ENCODE assay signal across 8 cellular contexts in genomic region chr12:57089259-57090245, GRCh38. TPM values are rescaled to one million over a fixed set of nuclear protein-coding genes. Genes with fewer than 3 reads are reported as not detected.
DNase-seq lines count a peak whose midpoint lies in the region; ATAC-seq and TF ChIP-seq lines count a peak whose summit lies in the region.

No MANE protein-coding gene starts in this region.

- H3K9me3 ChIP-seq in SK-N-MC (ENCODE audit: low read depth, low read length) (no peaks in the 10 kb centered on the region), right cardiac atrium (ENCODE audit: control insufficient read depth, low read length) (no peaks in the 10 kb centered on the region), psoas muscle (no peaks in the 10 kb centered on the region)

- peaks cover 36% of the 10 kb centered on the region for H3K36me3 ChIP-seq in SK-N-MC (ENCODE audit: insufficient read depth, low read length)
- peaks cover 7 to 27% of the 10 kb centered on the region in 2 donors for H3K36me3 ChIP-seq in psoas muscle (ENCODE audit: insufficient read depth in 1 of 2, low read depth in 1 of 2)

- H3K4me3 ChIP-seq in SK-N-MC (peak overlapping the region; percentile 96), right cardiac atrium (ENCODE audit: low read length) (peak overlapping the region; percentile 74), psoas muscle (peak overlapping the region; percentile 84)

- H3K4me1 ChIP-seq in right cardiac atrium (ENCODE audit: control insufficient read depth, insufficient read depth, low read length) (peaks cover 4% of the 10 kb centered on the region), psoas muscle (peaks cover 24% of the 10 kb centered on the region)

- peak; percentile 21 for DNase-seq in NCI-H510A treated with DMSO at 0.1 percent for 48 hours (lab: John Stamatoyannopoulos, UW)
- no peak for DNase-seq in NCI-H510A (lab: John Stamatoyannopoulos, UW)
- no peak for DNase-seq in SK-N-MC (ENCODE audit: low read depth, low spot score)
- peak; percentile 77 for DNase-seq in astrocyte of the hippocampus (ENCODE audit: low read depth, low spot score)
- peak; percentile 91 to 95 (median 94) for DNase-seq in right cardiac atrium
- peak; percentile 77 to 80 for DNase-seq in psoas muscle
- DNase-seq in middle frontal gyrus (ENCODE audit: extremely low spot score, low spot score): no peak
- DNase-seq in SW480 (ENCODE audit: low spot score): no peak

- H3K9ac ChIP-seq in SK-N-MC (ENCODE audit: insufficient read length): peak overlapping the region; percentile 76

- TF ChIP-seq CTCF in psoas muscle (IDR thresholded peaks at IDR 0.05): no peak

- under 1% methylated on average over 47 of the region's 47 CpGs for WGBS in right cardiac atrium
- WGBS in psoas muscle, 3 donors: 11 to 21% (median 13%) methylated on average over 41 to 47 of the region's 47 CpGs

- ATAC-seq in right cardiac atrium (peak; percentile 12 to 47), psoas muscle (no peak)

- H3K27ac ChIP-seq in SK-N-MC: peak overlapping the region; percentile 67; the same call in 1 of the 2 replicates
- H3K27ac ChIP-seq in right cardiac atrium (ENCODE audit: low read length): peak overlapping the region; percentile 89
- H3K27ac ChIP-seq in psoas muscle: peak overlapping the region; percentile 92

- no peaks in the 10 kb centered on the region for H3K27me3 ChIP-seq in right cardiac atrium (ENCODE audit: control insufficient read depth, insufficient read depth)
- H3K27me3 ChIP-seq in psoas muscle (ENCODE audit: insufficient read depth in 3 of 3, low read length in 2 of 3): no peaks in the 10 kb centered on the region

- intact Hi-C loops in right cardiac atrium (cut with DNase I) (no loop called here), psoas muscle (cut with DNase I) (no loop called here)

RNA-seq across cellular contexts. Expression of gene NAB2, which starts 0.6 kb away (rescaled TPM):
- total RNA-seq in right cardiac atrium: 10 to 100 TPM; 12.8 to 22.7 (median 14.7) TPM
- polyA plus RNA-seq in right cardiac atrium: 13.8 TPM
- total RNA-seq in psoas muscle: 10 to 100 TPM in 2 of 4 donors, 1 to 10 TPM in 2; 7.1 to 28.4 (median 10.8) TPM
- polyA plus RNA-seq in psoas muscle: 100 to 1,000 TPM in 1 of 3 donors, 1 to 10 TPM in 2; 5.6 to 114 (median 8.2) TPM

RNA-seq across cellular contexts. Expression of gene NEMP1, which starts 11.0 kb away (rescaled TPM):
- 1 to 10 TPM; 4.4 to 6.1 (median 5.1) TPM for total RNA-seq in right cardiac atrium
- 1.6 TPM for polyA plus RNA-seq in right cardiac atrium
- 1 to 10 TPM; 1.5 to 3.2 (median 2.1) TPM for total RNA-seq in psoas muscle
- 1 to 10 TPM; 1.3 to 3.0 (median 2.7) TPM for polyA plus RNA-seq in psoas muscle

RNA-seq across cellular contexts. Expression of gene STAT6, which starts 21.6 kb away (rescaled TPM):
- total RNA-seq in right cardiac atrium (10 to 100 TPM; 77.8 to 89.6 (median 83.6) TPM), psoas muscle (10 to 100 TPM; 14.1 to 27.7 (median 18.2) TPM)
- polyA plus RNA-seq in right cardiac atrium (57.6 TPM), psoas muscle (10 to 100 TPM; 10.4 to 11.6 (median 11.3) TPM)

RNA-seq across cellular contexts. Expression of gene LRP1, which starts 38.7 kb away (rescaled TPM):
- 100 to 1,000 TPM in 3 of 4 donors, 10 to 100 TPM in 1; 79.7 to 181 (median 154) TPM for total RNA-seq in right cardiac atrium
- polyA plus RNA-seq in right cardiac atrium: 55.0 TPM
- total RNA-seq in psoas muscle: 10 to 100 TPM; 33.1 to 50.6 (median 35.1) TPM
- 10 to 100 TPM; 10.7 to 14.7 (median 14.5) TPM for polyA plus RNA-seq in psoas muscle

RNA-seq across cellular contexts. Expression of gene MYO1A, which starts 39.6 kb away (rescaled TPM):
- total RNA-seq in right cardiac atrium: under 1 TPM in 3 of 4 donors, not detected in 1; 0.28 to 0.43 (median 0.35) TPM
- polyA plus RNA-seq in right cardiac atrium: 0.02 TPM
- 1 to 10 TPM in 1 of 4 donors, under 1 TPM in 2, not detected in 1; 0.10 to 1.3 (median 0.20) TPM for total RNA-seq in psoas muscle
- under 1 TPM; 0.04 to 0.91 (median 0.18) TPM for polyA plus RNA-seq in psoas muscle

Comparison
In these comparisons a context has a peak if more than half of its experiments do, and no peak if none do; other contexts are left out.
1. DNase-seq: peak in NCI-H510A treated with DMSO at 0.1 percent for 48 hours (single experiment), astrocyte of the hippocampus (single experiment), right cardiac atrium (3 of 3) and psoas muscle (2 of 2); none in NCI-H510A (single experiment), SK-N-MC (single experiment), middle frontal gyrus (single experiment) and SW480 (single experiment).
2. ATAC-seq: peak in right cardiac atrium (2 of 2); none in psoas muscle (0 of 4).
3. Peak in every context shown above with its lines, with median percentiles within 50 percentile points of each other: H3K27ac ChIP-seq and H3K4me3 ChIP-seq.